ENCODE assay signal across 11 cellular contexts in the genomic region with DNA sequence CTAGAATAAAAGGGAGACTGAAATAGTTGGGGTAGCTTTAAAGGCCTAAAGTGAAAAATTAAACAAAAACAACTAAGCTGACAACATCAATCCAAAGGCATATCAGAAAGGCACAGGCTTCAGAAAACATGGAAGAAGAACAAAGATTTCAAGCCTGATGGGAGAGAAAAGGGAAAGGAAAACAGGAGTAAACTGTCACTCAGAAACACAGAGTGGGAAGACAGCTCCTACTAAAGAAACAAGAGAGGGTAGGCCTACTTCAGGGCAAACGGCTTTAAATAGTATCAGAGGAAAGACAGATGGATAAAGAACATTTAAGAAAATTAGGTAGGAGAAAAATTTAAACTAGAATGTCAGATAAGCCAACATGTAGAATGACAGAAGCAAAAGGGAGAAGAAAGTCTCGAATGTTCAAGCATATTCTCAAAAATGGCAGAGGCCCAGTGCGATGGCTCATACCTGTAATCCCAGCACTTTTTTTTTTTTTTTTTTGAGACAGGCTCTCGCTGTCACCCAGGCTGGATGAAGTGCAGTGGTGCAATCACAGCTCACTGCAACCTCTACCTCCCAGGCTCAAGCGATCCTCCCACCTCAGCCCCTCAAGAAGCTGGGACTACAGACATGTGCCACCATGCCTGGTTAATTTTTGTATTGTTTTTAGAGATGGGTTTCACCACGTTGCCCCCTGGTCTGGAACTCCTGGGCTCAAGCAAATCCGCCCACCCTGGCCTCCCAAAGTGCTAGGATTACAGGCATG. TPM values are rescaled to one million over a fixed set of nuclear protein-coding genes. Genes with fewer than 3 reads are reported as not detected.
DNase-seq lines count a peak whose midpoint lies in the region; TF ChIP-seq lines count a peak whose summit lies in the region.
"Had no signal": no experiment of that assay in that cellular context is flagged by ENCODE, and none has a peak within 500 bp of the region (broad histone marks: within the 10 kb centered on the region; RNA-seq: fewer than 3 reads in every experiment).

No MANE protein-coding gene starts in this region.

- no peaks in the 10 kb centered on the region for H3K9me3 Mint-ChIP-seq in T-helper 2 cell treated with Interferon-gamma antibody and Interleukin-4, amounts not matched to agents 5 μg/mL and 100 μg/mL, for 36 hours
- H3K9me3 Mint-ChIP-seq: GM23338 had no signal

- H3K4me1 ChIP-seq in PC-9 (replicated peaks; ENCODE audit: insufficient read depth) (peaks cover 31% of the 10 kb centered on the region), left ventricle myocardium inferior (peaks cover 100% of the 10 kb centered on the region), rectal smooth muscle tissue (ENCODE audit: control insufficient read depth, insufficient read depth, low read length) (peaks cover 31% of the 10 kb centered on the region)

- no peak overlapping the region for H3K4me2 ChIP-seq in PC-9
- H3K4me2 ChIP-seq: GM23338 had no signal

- H3K27ac ChIP-seq in PC-9 (peak overlapping the region; percentile 27; the same call in 1 of the 2 replicates), left ventricle myocardium inferior (replicated peaks) (peak overlapping the region; percentile 17), rectal smooth muscle tissue (ENCODE audit: low read depth, low read length) (peak overlapping the region; percentile 44)

- no peaks in the 10 kb centered on the region for H3K9me3 ChIP-seq in PC-9 (ENCODE audit: insufficient read depth, low read depth)
- no peaks in the 10 kb centered on the region for H3K9me3 ChIP-seq in left ventricle myocardium inferior (replicated peaks)

- no TSS peak for BruUV-seq in PC-9 (replicated peaks; lab: Mats Ljungman, UMichigan)

- no peak for TF ChIP-seq CTCF in PC-9 (conservative IDR thresholded peaks at IDR 0.05)
- no peak for TF ChIP-seq CTCF in left ventricle myocardium inferior (IDR thresholded peaks at IDR 0.05; ENCODE audit: borderline replicate concordance)

- no peak overlapping the region for H3K9ac ChIP-seq in rectal smooth muscle tissue (ENCODE audit: low read length)

- no peaks in the 10 kb centered on the region for H3K9me2 ChIP-seq in PC-9 (ENCODE audit: insufficient read depth)

- H4K20me1 ChIP-seq in PC-9 (ENCODE audit: insufficient read depth) = no peaks in the 10 kb centered on the region

- H3K4me1 Mint-ChIP-seq in T-helper 2 cell treated with Interferon-gamma antibody and Interleukin-4, amounts not matched to agents 5 μg/mL and 100 μg/mL, for 36 hours (ENCODE audit: low read depth) = peaks cover 60% of the 10 kb centered on the region

- H3K79me2 ChIP-seq in PC-9 (ENCODE audit: low read depth) = peaks cover 97% of the 10 kb centered on the region

- intact Hi-C loops in PC-9 (cut with micrococcal nuclease; ENCODE audit: unreplicated experiment) (no loop called here), left ventricle myocardium inferior (cut with micrococcal nuclease) (loop anchor here (10.0 kb wide), 2 partner anchors 50 to 120 kb away; no protein-coding TSS in a partner anchor)

- peak overlapping the region; percentile 3 for H3K4me3 Mint-ChIP-seq in T-helper 2 cell treated with Interferon-gamma antibody and Interleukin-4, amounts not matched to agents 5 μg/mL and 100 μg/mL, for 36 hours
- H3K4me3 Mint-ChIP-seq: GM23338 had no signal

- H3K27ac Mint-ChIP-seq in T-helper 2 cell treated with Interferon-gamma antibody and Interleukin-4, amounts not matched to agents 5 μg/mL and 100 μg/mL, for 36 hours = no peak overlapping the region
- H3K27ac Mint-ChIP-seq: GM23338 had no signal

- H3K27me3 Mint-ChIP-seq in T-helper 2 cell treated with Interferon-gamma antibody and Interleukin-4, amounts not matched to agents 5 μg/mL and 100 μg/mL, for 36 hours (ENCODE audit: low read depth) = no peaks in the 10 kb centered on the region

- CTCF ChIA-PET in PC-9 (lab: Charles Lee) = interaction anchor here (0.7 kb wide), 1 partner anchor 202 kb away, joined by 4 read pairs; no protein-coding TSS in a partner anchor

- H3F3A ChIP-seq in PC-9 (ENCODE audit: insufficient read depth, low read depth) = no peaks in the 10 kb centered on the region

- no peak overlapping the region for H2AFZ ChIP-seq in PC-9
- H2AFZ ChIP-seq: GM23338 had no signal

- 0 out of 2 replicates have a peak, but pooled peaks cover 4% of the 10 kb centered on the region for H3K36me3 ChIP-seq in PC-9 (ENCODE audit: low read depth)
- no peaks in the 10 kb centered on the region for H3K36me3 ChIP-seq in left ventricle myocardium inferior
- no peaks in the 10 kb centered on the region for H3K36me3 ChIP-seq in rectal smooth muscle tissue (ENCODE audit: control insufficient read depth, insufficient read depth, low read length)

- peaks cover 51% of the 10 kb centered on the region for H3K36me3 Mint-ChIP-seq in T-helper 2 cell treated with Interferon-gamma antibody and Interleukin-4, amounts not matched to agents 5 μg/mL and 100 μg/mL, for 36 hours (ENCODE audit: low read depth)

- H3K27me3 ChIP-seq in PC-9 (ENCODE audit: insufficient read depth, low read depth) (no peaks in the 10 kb centered on the region), left ventricle myocardium inferior (ENCODE audit: low read depth) (no peaks in the 10 kb centered on the region), rectal smooth muscle tissue (ENCODE audit: control insufficient read depth, insufficient read depth, low read length) (no peaks in the 10 kb centered on the region)

- POLR2A ChIA-PET in PC-9 (lab: Charles Lee; ENCODE audit: unreplicated experiment) = no interaction called here

- no peak overlapping the region for H3K4me3 ChIP-seq in PC-9
- H3K4me3 ChIP-seq in left ventricle myocardium inferior = peak overlapping the region; percentile 85
- H3K4me3 ChIP-seq in rectal smooth muscle tissue (ENCODE audit: low read length) = no peak overlapping the region
- H3K4me3 ChIP-seq: GM23338 had no signal

- no peak for DNase-seq in T-helper 2 cell treated with Interferon-gamma antibody and Interleukin-4, amounts not matched to agents 5 μg/mL and 100 μg/mL, for 36 hours (ENCODE audit: low spot score)
- no peak for DNase-seq in T-helper 2 cell
- DNase-seq in PC-9 = no peak
- no peak for DNase-seq in left ventricle myocardium inferior
- DNase-seq in D341Med (ENCODE audit: low spot score) = no peak
- no peak for DNase-seq in NCI-H69 (lab: John Stamatoyannopoulos, UW)
- no peak for DNase-seq in hepatic stellate cell (ENCODE audit: low spot score)
- DNase-seq: activated naive CD4-positive, alpha-beta T cell treated with Interleukin-2 at 50 U/mL for 16 hours; stimulated activated CD4-positive, alpha-beta T cell treated with anti-CD3 and anti-CD28 coated beads, Interleukin-4, amount 100 ng/mL, for 1 hour had no signal

RNA-seq across cellular contexts. Expression of a gene that starts 7.6 kb away (rescaled TPM):
- total RNA-seq in PC-9 (2021) (10.9 and 18.8 TPM in 2 replicates), left ventricle myocardium inferior (83.2 TPM)
